ENCODE assay signal across 14 cellular contexts in genomic region chr9:82418334-82418733, GRCh38.
"Had no signal": no experiment of that assay in that cellular context is flagged by ENCODE, and none has a peak within 500 bp of the region (broad histone marks: within the 10 kb centered on the region; RNA-seq: fewer than 3 reads in every experiment).

No MANE protein-coding gene starts in this region.

- H3K4me3 Mint-ChIP-seq: activated CD4-positive, alpha-beta T cell treated with anti-CD3 and anti-CD28 coated beads for 36 hours; activated CD8-positive, alpha-beta T cell treated with anti-CD3 and anti-CD28 coated beads for 36 hours; activated naive CD8-positive, alpha-beta T cell treated with anti-CD3 and anti-CD28 coated beads, Interleukin-2, amount 10 ng/mL, durations not matched to agents 7 days and 5 days; activated T-cell treated with anti-CD3 and anti-CD28 coated beads, Interleukin-2, amount 50 U/mL, for 72 hours; mesothelial cell of epicardium had no signal

- H3K27ac Mint-ChIP-seq: activated CD4-positive, alpha-beta T cell treated with anti-CD3 and anti-CD28 coated beads for 36 hours; activated CD8-positive, alpha-beta T cell treated with anti-CD3 and anti-CD28 coated beads for 36 hours; activated naive CD8-positive, alpha-beta T cell treated with anti-CD3 and anti-CD28 coated beads, Interleukin-2, amount 10 ng/mL, durations not matched to agents 7 days and 5 days; activated T-cell treated with anti-CD3 and anti-CD28 coated beads, Interleukin-2, amount 50 U/mL, for 72 hours; mesothelial cell of epicardium had no signal

- H3K36me3 Mint-ChIP-seq: activated naive CD8-positive, alpha-beta T cell treated with anti-CD3 and anti-CD28 coated beads, Interleukin-2, amount 10 ng/mL, durations not matched to agents 7 days and 5 days had no signal

- H3K27me3 Mint-ChIP-seq: activated CD4-positive, alpha-beta T cell treated with anti-CD3 and anti-CD28 coated beads for 36 hours; activated CD8-positive, alpha-beta T cell treated with anti-CD3 and anti-CD28 coated beads for 36 hours; activated naive CD8-positive, alpha-beta T cell treated with anti-CD3 and anti-CD28 coated beads, Interleukin-2, amount 10 ng/mL, durations not matched to agents 7 days and 5 days had no signal

- H3K4me1 Mint-ChIP-seq: activated CD4-positive, alpha-beta T cell treated with anti-CD3 and anti-CD28 coated beads for 36 hours; activated naive CD8-positive, alpha-beta T cell treated with anti-CD3 and anti-CD28 coated beads, Interleukin-2, amount 10 ng/mL, durations not matched to agents 7 days and 5 days; mesothelial cell of epicardium had no signal

- H3K9me3 Mint-ChIP-seq: activated CD8-positive, alpha-beta T cell treated with anti-CD3 and anti-CD28 coated beads for 36 hours had no signal

- ATAC-seq: activated CD4-positive, alpha-beta T cell treated with anti-CD3 and anti-CD28 coated beads for 36 hours; activated CD8-positive, alpha-beta T cell treated with anti-CD3 and anti-CD28 coated beads for 36 hours; activated T-cell treated with anti-CD3 and anti-CD28 coated beads, Interleukin-2, amount 50 U/mL, for 72 hours; foreskin keratinocyte; heart right ventricle had no signal

- DNase-seq: activated CD4-positive, alpha-beta T cell treated with anti-CD3 and anti-CD28 coated beads for 36 hours; activated CD8-positive, alpha-beta memory T cell treated with anti-CD3 and anti-CD28 coated beads, Interleukin-2, amount 50 U/mL, for 4 hours; activated CD8-positive, alpha-beta T cell treated with anti-CD3 and anti-CD28 coated beads for 36 hours; activated gamma-delta T cell treated with Interleukin-2 at 50 U/mL for 16 hours; activated naive CD8-positive, alpha-beta T cell treated with anti-CD3 and anti-CD28 coated beads, Interleukin-2, amount 10 ng/mL, durations not matched to agents 7 days and 5 days; activated T-cell treated with anti-CD3 and anti-CD28 coated beads, Interleukin-2, amount 50 U/mL, for 72 hours; anterior cingulate cortex; colonic mucosa; foreskin keratinocyte; heart right ventricle; T-helper 9 cell; thyroid gland; WERI-Rb-1 had no signal
